In genomic region chr14:55191101-55191880, GRCh38 we compare ENCODE assay signal across 1 cellular context.
TF ChIP-seq lines count a peak whose summit lies in the region.

TSS of gene DLGAP5 (minus strand) at chr14:55191585. CDS start at chr14:55189179, 2,406 bp downstream.

TF ChIP-seq in HepG2, 621 proteins besides CTCF, POLR2A, EP300 and RAD21 (continued from another document and continues in another):
- TF ChIP-seq ATF5 (CRISPR knock-in tag; IDR thresholded peaks at IDR 0.05; ENCODE audit: low read depth) (no peak), ZNF703 (CRISPR knock-in tag; IDR thresholded peaks at IDR 0.05; ENCODE audit: borderline replicate concordance) (no peak), ZNF350 (CRISPR knock-in tag; IDR thresholded peaks at IDR 0.05; ENCODE audit: borderline replicate concordance, low read depth) (peak; percentile 65; the same call in 1 of the 2 replicates), ZNF891 (CRISPR knock-in tag; IDR thresholded peaks at IDR 0.05) (peak; percentile 70; the same call in 1 of the 2 replicates), RFXAP (CRISPR knock-in tag; IDR thresholded peaks at IDR 0.05; ENCODE audit: borderline replicate concordance) (peak; percentile 46; the same call in 1 of the 2 replicates), KDM1A (CRISPR knock-in tag; IDR thresholded peaks at IDR 0.05) (no peak), ZNF576 (CRISPR knock-in tag; IDR thresholded peaks at IDR 0.05) (no peak), ZNF317 (CRISPR knock-in tag; IDR thresholded peaks at IDR 0.05) (0 out of 2 replicates have a peak, but pooled peaks have one; percentile 32), ZZZ3 (CRISPR knock-in tag; IDR thresholded peaks at IDR 0.05; ENCODE audit: borderline replicate concordance) (no peak), AKNA (CRISPR knock-in tag; IDR thresholded peaks at IDR 0.05; ENCODE audit: borderline replicate concordance) (no peak), MXI1 (IDR thresholded peaks at IDR 0.05; ENCODE audit: borderline replicate concordance, low read depth, low read length) (peak; percentile 87; the same call in 2 of the 3 replicates), ZNF775 (CRISPR knock-in tag; IDR thresholded peaks at IDR 0.05; ENCODE audit: borderline replicate concordance) (no peak), ZBTB43 (CRISPR knock-in tag; conservative IDR thresholded peaks at IDR 0.05) (peak; percentile 6; the same call in 1 of the 2 replicates), POLR2AphosphoS5 (IDR thresholded peaks at IDR 0.05; ENCODE audit: low read depth, low read length) (peak; percentile 78), NR1H2 (CRISPR knock-in tag; IDR thresholded peaks at IDR 0.05; ENCODE audit: borderline replicate concordance, low read depth) (0 out of 2 replicates have a peak, but pooled peaks have one; percentile 19), TARDBP (CRISPR knock-in tag; IDR thresholded peaks at IDR 0.05) (peak; percentile 67; the same call in 1 of the 2 replicates), NFIB (CRISPR knock-in tag; IDR thresholded peaks at IDR 0.05; ENCODE audit: borderline replicate concordance) (no peak), ZBTB8A (CRISPR knock-in tag; IDR thresholded peaks at IDR 0.05; ENCODE audit: borderline replicate concordance, low read depth) (no peak), ZNF275 (CRISPR knock-in tag; IDR thresholded peaks at IDR 0.05; ENCODE audit: borderline replicate concordance) (no peak), ZSCAN30 (CRISPR knock-in tag; IDR thresholded peaks at IDR 0.05) (no peak), TFE3 (CRISPR knock-in tag; IDR thresholded peaks at IDR 0.05) (0 out of 2 replicates have a peak, but pooled peaks have one; percentile 11), ZNF354B (CRISPR knock-in tag; IDR thresholded peaks at IDR 0.05) (0 out of 2 replicates have a peak, but pooled peaks have one; percentile 58), SKIL (CRISPR knock-in tag; IDR thresholded peaks at IDR 0.05; ENCODE audit: borderline replicate concordance) (peak; percentile 73), PLRG1 (conservative IDR thresholded peaks at IDR 0.05) (no peak), HMGXB3 (CRISPR knock-in tag; IDR thresholded peaks at IDR 0.05; ENCODE audit: borderline replicate concordance) (no peak), SP1 (IDR thresholded peaks at IDR 0.05) (no peak), SP1 (CRISPR knock-in tag; IDR thresholded peaks at IDR 0.05) (peak; percentile 66), ZNF335 (CRISPR knock-in tag; IDR thresholded peaks at IDR 0.05) (no peak), ELF3 (CRISPR knock-in tag; IDR thresholded peaks at IDR 0.05) (no peak), SOX6 (IDR thresholded peaks at IDR 0.05) (no peak), SOX6 (CRISPR knock-in tag; IDR thresholded peaks at IDR 0.05) (peak; percentile 27; the same call in 1 of the 2 replicates), ATF1 (CRISPR knock-in tag; IDR thresholded peaks at IDR 0.05) (peak; percentile 78), THAP7 (CRISPR knock-in tag; IDR thresholded peaks at IDR 0.05) (no peak), ZNF333 (CRISPR knock-in tag; IDR thresholded peaks at IDR 0.05; ENCODE audit: borderline replicate concordance) (0 out of 2 replicates have a peak, but pooled peaks have one; percentile 48), ZNF251 (CRISPR knock-in tag; IDR thresholded peaks at IDR 0.05) (no peak), MBD4 (IDR thresholded peaks at IDR 0.05; ENCODE audit: borderline replicate concordance, low read length) (no peak), SRY (CRISPR knock-in tag; IDR thresholded peaks at IDR 0.05) (no peak), ZNF549 (CRISPR knock-in tag; IDR thresholded peaks at IDR 0.05) (no peak), TCF7 (IDR thresholded peaks at IDR 0.05; ENCODE audit: low read depth) (no peak), PATZ1 (CRISPR knock-in tag; IDR thresholded peaks at IDR 0.05) (no peak), ZNF724P (CRISPR knock-in tag; IDR thresholded peaks at IDR 0.05; ENCODE audit: borderline replicate concordance) (no peak), SMYD3 (CRISPR knock-in tag; IDR thresholded peaks at IDR 0.05) (peak; percentile 97), PITX1 (CRISPR knock-in tag; IDR thresholded peaks at IDR 0.05) (no peak), ZNF572 (CRISPR knock-in tag; IDR thresholded peaks at IDR 0.05) (no peak), ZNF121 (CRISPR knock-in tag; IDR thresholded peaks at IDR 0.05) (no peak)
